8 cellular contexts compared by ENCODE assay signal in genomic region chr1:84944767-84945486, GRCh38. TPM values are rescaled to one million over a fixed set of nuclear protein-coding genes. Genes with fewer than 3 reads are reported as not detected.
A peak's percentile ranks its signal among the peaks of the same experiment; 100 is the strongest.
DNase-seq lines count a peak whose midpoint lies in the region; ATAC-seq and TF ChIP-seq lines count a peak whose summit lies in the region.

No MANE protein-coding gene starts in this region.

- no peak overlapping the region for H2AFZ ChIP-seq in GM23338

- peaks cover 24% of the 10 kb centered on the region for H3K4me1 Mint-ChIP-seq in GM23338
- peaks cover 14% of the 10 kb centered on the region for H3K4me1 Mint-ChIP-seq in type B pancreatic cell (ENCODE audit: unreplicated experiment)

- CTCF ChIA-PET in RWPE1 (lab: Yijun Ruan, JAX): interaction anchor here (0.5 to 1.3 kb wide), 28 partner anchors 8 to 670 kb away, joined by 3 to 16 read pairs (median 4); partner anchors contain the start of genes C1orf52 and MCOLN3

- H3K36me3 ChIP-seq in GM23338 (ENCODE audit: insufficient read depth): no peaks in the 10 kb centered on the region
- no peaks in the 10 kb centered on the region for H3K36me3 ChIP-seq in ovary

- H3K36me3 Mint-ChIP-seq in GM23338 (ENCODE audit: low read depth) (no peaks in the 10 kb centered on the region), type B pancreatic cell (no peaks in the 10 kb centered on the region)

- intact Hi-C loops in ovary (cut with DNase I): loop anchor here (5.0 to 10.0 kb wide), 3 partner anchors 77 to 312 kb away; partner anchors contain the start of gene C1orf52 (in 4 of the 4)

- H3K4me1 ChIP-seq in GM23338 (ENCODE audit: insufficient read depth) (peaks cover 15% of the 10 kb centered on the region), ovary (ENCODE audit: insufficient read depth) (peaks cover 2% of the 10 kb centered on the region)

- H3K9me2 ChIP-seq in GM23338 (ENCODE audit: insufficient read depth): no peaks in the 10 kb centered on the region

- H3K27ac ChIP-seq in GM23338 (ENCODE audit: low read depth) (no peak overlapping the region), RWPE1 (no peak overlapping the region), ovary (peak overlapping the region in 1 of 2 donors; percentile 41)

- H4K20me1 ChIP-seq in GM23338 (replicated peaks; ENCODE audit: insufficient read depth): no peaks in the 10 kb centered on the region

- H3K27me3 ChIP-seq in GM23338 (ENCODE audit: insufficient read depth) (no peaks in the 10 kb centered on the region), ovary (no peaks in the 10 kb centered on the region)

- H3K4me3 Mint-ChIP-seq in GM23338: no peak overlapping the region
- H3K4me3 Mint-ChIP-seq in type B pancreatic cell: peak overlapping the region; percentile 63

- TF ChIP-seq CTCF in GM23338 (conservative IDR thresholded peaks at IDR 0.05; ENCODE audit: low read depth in 2 of 2) (peak; percentile 84 to 100), LNCAP (IDR thresholded peaks at IDR 0.05) (peak; percentile 95), RWPE1 (conservative IDR thresholded peaks at IDR 0.05; ENCODE audit: low read depth) (peak; percentile 94), ovary (IDR thresholded peaks at IDR 0.05) (peak; percentile 74 to 97 (median 86)), type B pancreatic cell (conservative IDR thresholded peaks at IDR 0.05) (peak; percentile 96)

- no peak overlapping the region for H3K4me2 ChIP-seq in GM23338

- H3F3A ChIP-seq in GM23338 (replicated peaks; ENCODE audit: low read depth): no peaks in the 10 kb centered on the region

- WGBS in ovary, 3 donors: 0 to 2% (median 1%) methylated on average over 6 of the region's 6 CpGs

- POLR2A ChIA-PET in RWPE1 (lab: Yijun Ruan, JAX; ENCODE audit: low non-redundant PET): no interaction called here

- H3K9me3 ChIP-seq in ovary: no peaks in the 10 kb centered on the region

- H3K4me3 ChIP-seq in GM23338 (no peak overlapping the region), ovary (peak overlapping the region; percentile 32)

- TF ChIP-seq POLR2A in ovary (IDR thresholded peaks at IDR 0.05): no peak

- DNase-seq in G401 (ENCODE audit: low spot score) (peak; percentile 86), GM23338 (ENCODE audit: low spot score) (peak; percentile 94), RWPE1 (ENCODE audit: low spot score) (peak; percentile 74), germinal center (ENCODE audit: low spot score) (peak; percentile 60), ovary (peak; percentile 40 to 56 (median 46)), type B pancreatic cell (ENCODE audit: extremely low spot score, unreplicated experiment) (no peak)
- peak in 3 of 4 experiments; percentile 9 to 40 (median 25) for DNase-seq in activated naive CD4-positive, alpha-beta T cell (lab: John Stamatoyannopoulos, UW)

- peak; percentile 93 for ATAC-seq in GM23338

- no peak for TF ChIP-seq EP300 in ovary (IDR thresholded peaks at IDR 0.05)

- in situ Hi-C loops in G401 (cut with HindIII; ENCODE audit: low sequenced_read_pairs): no loop called here

- H3K27me3 Mint-ChIP-seq in GM23338 (ENCODE audit: insufficient read depth, low read depth, poor library complexity): peaks cover 7% of the 10 kb centered on the region
- H3K27me3 Mint-ChIP-seq in type B pancreatic cell: peaks cover 5% of the 10 kb centered on the region

- H3K27ac Mint-ChIP-seq in GM23338 (peak overlapping the region; percentile 63), type B pancreatic cell (peak overlapping the region; percentile 77)

- no peaks in the 10 kb centered on the region; the same call in 2 of the 3 replicates for H3K9me3 Mint-ChIP-seq in GM23338
- H3K9me3 Mint-ChIP-seq in type B pancreatic cell: no peaks in the 10 kb centered on the region

- no peaks in the 10 kb centered on the region for H3K79me2 ChIP-seq in GM23338 (replicated peaks; ENCODE audit: insufficient read depth)

TF ChIP-seq in GM23338, 12 proteins besides CTCF, POLR2A, EP300 and RAD21 (continues in another document):
- TF ChIP-seq CREB1 (CRISPR knock-in tag; IDR thresholded peaks at IDR 0.05; ENCODE audit: low read depth): no peak
- no peak for TF ChIP-seq EZH2 (IDR thresholded peaks at IDR 0.05; ENCODE audit: low read depth, unreplicated experiment)
- no peak for TF ChIP-seq POLR2AphosphoS5 (IDR thresholded peaks at IDR 0.05; ENCODE audit: low read depth)
- no peak for TF ChIP-seq NANOG (IDR thresholded peaks at IDR 0.05; ENCODE audit: borderline replicate concordance)
- TF ChIP-seq JUNB (IDR thresholded peaks at IDR 0.05; ENCODE audit: unreplicated experiment): no peak
- no peak for TF ChIP-seq ZNF331 (CRISPR knock-in tag; IDR thresholded peaks at IDR 0.05; ENCODE audit: low read depth)
- no peak for TF ChIP-seq EZH2phosphoT487 (IDR thresholded peaks at IDR 0.05; ENCODE audit: unreplicated experiment)
- no peak for TF ChIP-seq STAT1 (IDR thresholded peaks at IDR 0.05; ENCODE audit: unreplicated experiment)
- TF ChIP-seq, protein P1, sequence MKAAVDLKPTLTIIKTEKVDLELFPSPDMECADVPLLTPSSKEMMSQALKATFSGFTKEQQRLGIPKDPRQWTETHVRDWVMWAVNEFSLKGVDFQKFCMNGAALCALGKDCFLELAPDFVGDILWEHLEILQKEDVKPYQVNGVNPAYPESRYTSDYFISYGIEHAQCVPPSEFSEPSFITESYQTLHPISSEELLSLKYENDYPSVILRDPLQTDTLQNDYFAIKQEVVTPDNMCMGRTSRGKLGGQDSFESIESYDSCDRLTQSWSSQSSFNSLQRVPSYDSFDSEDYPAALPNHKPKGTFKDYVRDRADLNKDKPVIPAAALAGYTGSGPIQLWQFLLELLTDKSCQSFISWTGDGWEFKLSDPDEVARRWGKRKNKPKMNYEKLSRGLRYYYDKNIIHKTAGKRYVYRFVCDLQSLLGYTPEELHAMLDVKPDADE (IDR thresholded peaks at IDR 0.05): no peak

RNA-seq across cellular contexts. Expression of gene LPAR3, which starts 51.9 kb away (rescaled TPM):
- not detected in 2 replicates for total RNA-seq in G401 (2014; rRNA removed; shearing (Covaris generic))
- total RNA-seq in GM23338 (2014; rRNA removed; shearing (Covaris generic)): 27.8 and 36.9 TPM in 2 replicates
- polyA plus RNA-seq in GM23338 (2016; fragmentation: Nextera tagmentation; extraction: Ambion mirVana) (8.4 and 10.4 TPM in 2 replicates), ovary (1 to 10 TPM in 1 of 2 donors, under 1 TPM in 1; 0.44 to 4.0 TPM)
- total RNA-seq in ovary (10 to 100 TPM in 1 of 7 donors, 1 to 10 TPM in 5, under 1 TPM in 1; 0.20 to 22.7 (median 2.5) TPM), type B pancreatic cell (ENCODE audit: low replicate concordance) (3.7 and 6.4 TPM in 2 replicates)

RNA-seq across cellular contexts. Expression of gene MCOLN2, which starts 52.0 kb away (rescaled TPM):
- total RNA-seq in G401 (2014; rRNA removed; shearing (Covaris generic)): 0.27 TPM in 1 of 2 replicates, not detected in the other
- total RNA-seq in GM23338 (2014; rRNA removed; shearing (Covaris generic)): 10.0 and 10.9 TPM in 2 replicates
- 2.2 and 2.7 TPM in 2 replicates for polyA plus RNA-seq in GM23338 (2016; fragmentation: Nextera tagmentation; extraction: Ambion mirVana)
- total RNA-seq in ovary: 1 to 10 TPM in 3 of 7 donors, under 1 TPM in 4; 0.15 to 3.3 (median 0.60) TPM
- 1 to 10 TPM in 1 of 2 donors, under 1 TPM in 1; 0.21 to 1.5 TPM for polyA plus RNA-seq in ovary
- 0.19 and 0.31 TPM in 2 replicates for total RNA-seq in type B pancreatic cell (ENCODE audit: low replicate concordance)
